In the genomic region with DNA sequence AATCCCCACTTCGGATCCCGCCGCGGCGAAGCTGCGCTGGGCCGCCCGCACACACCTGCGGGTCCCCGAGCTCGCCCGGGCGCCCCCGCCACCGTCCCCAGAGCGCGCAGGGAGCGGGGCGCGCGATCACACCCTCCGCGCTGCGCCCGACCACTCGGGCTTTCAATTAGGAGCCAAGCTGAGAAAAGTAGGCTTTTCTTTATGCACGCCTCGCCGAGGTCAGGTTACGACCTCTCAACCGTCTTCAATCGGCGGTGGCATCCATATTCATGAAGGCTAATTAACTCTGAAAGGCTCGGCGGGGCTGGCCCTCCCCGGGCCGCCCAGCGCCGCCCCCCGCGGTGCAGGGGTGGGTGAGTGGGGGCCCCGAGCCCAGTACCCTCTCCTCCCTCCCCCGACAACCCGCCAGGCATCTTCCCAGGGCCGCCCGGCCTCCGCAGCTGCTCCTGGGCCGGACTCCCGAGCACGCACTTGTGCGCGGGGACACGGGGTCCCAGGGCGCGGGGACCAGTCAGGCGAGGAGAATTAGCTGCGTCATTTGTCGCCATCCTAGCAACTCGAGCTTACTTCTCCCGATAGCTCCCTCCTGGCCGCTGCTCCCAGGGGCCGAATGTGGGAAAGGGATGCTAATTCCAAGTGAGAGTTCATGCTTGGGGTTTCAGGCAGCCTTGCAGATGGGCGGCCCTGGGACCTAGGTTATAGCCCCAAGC, we compare ENCODE assay signal across 8 cellular contexts.
A peak's percentile ranks its signal among the peaks of the same experiment; 100 is the strongest.
DNase-seq lines count a peak whose midpoint lies in the region; ATAC-seq and TF ChIP-seq lines count a peak whose summit lies in the region.

No MANE protein-coding gene starts in this region.

- peak; percentile 36 to 77 for TF ChIP-seq EP300 in tibial nerve (IDR thresholded peaks at IDR 0.05)

- peak overlapping the region; percentile 75 for H3K4me3 Mint-ChIP-seq in activated T-helper 2 cell treated with anti-CD3 and anti-CD28 coated beads, Interferon-gamma antibody, Interleukin-2, Interleukin-4, amounts not matched to agents 10 μg/mL and 5 μg/mL and 100 μg/mL, durations not matched to agents 14 hours and 24 hours and 36 hours (ENCODE audit: low read depth)
- H3K4me3 Mint-ChIP-seq in naive thymus-derived CD8-positive, alpha-beta T cell, result peak overlapping the region; percentile 73 to 92 (median 85)

- no peak for DNase-seq in activated CD4-positive, CD25-positive, alpha-beta regulatory T cell (lab: John Stamatoyannopoulos, UW)
- DNase-seq in NCI-H2227 treated with DMSO at 0.1 percent for 48 hours (lab: John Stamatoyannopoulos, UW), result peak; percentile 64
- DNase-seq in activated T-helper 2 cell treated with anti-CD3 and anti-CD28 coated beads, Interferon-gamma antibody, Interleukin-2, Interleukin-4, amounts not matched to agents 10 μg/mL and 5 μg/mL and 100 μg/mL, durations not matched to agents 14 hours and 24 hours and 36 hours (ENCODE audit: low spot score), result no peak
- DNase-seq in foreskin melanocyte, result peak; percentile 53
- peak; percentile 3 to 65 (median 36) for DNase-seq in naive thymus-derived CD8-positive, alpha-beta T cell
- peak; percentile 60 to 66 for DNase-seq in tibial nerve (ENCODE audit: low spot score in 2 of 2)

- peaks cover 0 to 41% (median 9%) of the 10 kb centered on the region in 4 donors for H3K4me1 ChIP-seq in tibial nerve

- H3K4me1 Mint-ChIP-seq in activated T-helper 2 cell treated with anti-CD3 and anti-CD28 coated beads, Interferon-gamma antibody, Interleukin-2, Interleukin-4, amounts not matched to agents 10 μg/mL and 5 μg/mL and 100 μg/mL, durations not matched to agents 14 hours and 24 hours and 36 hours (ENCODE audit: low read depth), result peaks cover 35% of the 10 kb centered on the region
- peaks cover 13 to 26% (median 21%) of the 10 kb centered on the region in 4 donors for H3K4me1 Mint-ChIP-seq in naive thymus-derived CD8-positive, alpha-beta T cell

- H3K27ac Mint-ChIP-seq in activated T-helper 2 cell treated with anti-CD3 and anti-CD28 coated beads, Interferon-gamma antibody, Interleukin-2, Interleukin-4, amounts not matched to agents 10 μg/mL and 5 μg/mL and 100 μg/mL, durations not matched to agents 14 hours and 24 hours and 36 hours, result peak overlapping the region; percentile 66
- peak overlapping the region; percentile 7 to 95 (median 83) for H3K27ac Mint-ChIP-seq in naive thymus-derived CD8-positive, alpha-beta T cell

- peak; percentile 5 to 22 for ATAC-seq in activated CD4-positive, CD25-positive, alpha-beta regulatory T cell treated with anti-CD3 and anti-CD28 coated beads, Interleukin-2, amount 50 U/mL, for 24 hours
- ATAC-seq in naive thymus-derived CD8-positive, alpha-beta T cell, result peak; percentile 38 to 57
- no peak for ATAC-seq in HG03457 (IDR thresholded peaks at IDR 0.05; ENCODE audit: unreplicated experiment)

- intact Hi-C loops in activated T-helper 2 cell treated with anti-CD3 and anti-CD28 coated beads, Interferon-gamma antibody, Interleukin-2, Interleukin-4, amounts not matched to agents 10 μg/mL and 5 μg/mL and 100 μg/mL, durations not matched to agents 14 hours and 24 hours and 36 hours (cut with micrococcal nuclease), result loop anchor here (1.0 to 10.0 kb wide), 9 partner anchors 58 to 1023 kb away; a partner anchor contains a TSS

- no peaks in the 10 kb centered on the region for H3K27me3 ChIP-seq in tibial nerve

- POLR2A ChIA-PET in naive thymus-derived CD8-positive, alpha-beta T cell (lab: Charles Lee), result interaction anchor here (0.7 to 2.9 kb wide), 22 partner anchors 9 to 1346 kb away, joined by 3 to 42 read pairs (median 6); a partner anchor contains a TSS

- peak overlapping the region; percentile 60 to 71 (median 66) for H3K4me3 ChIP-seq in tibial nerve

- H3K27me3 Mint-ChIP-seq in activated T-helper 2 cell treated with anti-CD3 and anti-CD28 coated beads, Interferon-gamma antibody, Interleukin-2, Interleukin-4, amounts not matched to agents 10 μg/mL and 5 μg/mL and 100 μg/mL, durations not matched to agents 14 hours and 24 hours and 36 hours (ENCODE audit: low read depth), result peaks cover 2% of the 10 kb centered on the region
- no peaks in the 10 kb centered on the region for H3K27me3 Mint-ChIP-seq in naive thymus-derived CD8-positive, alpha-beta T cell

- no peaks in the 10 kb centered on the region for H3K9me3 Mint-ChIP-seq in activated T-helper 2 cell treated with anti-CD3 and anti-CD28 coated beads, Interferon-gamma antibody, Interleukin-2, Interleukin-4, amounts not matched to agents 10 μg/mL and 5 μg/mL and 100 μg/mL, durations not matched to agents 14 hours and 24 hours and 36 hours
- no peaks in the 10 kb centered on the region for H3K9me3 Mint-ChIP-seq in naive thymus-derived CD8-positive, alpha-beta T cell

- peak in 1 of 2 donors; percentile 42 for TF ChIP-seq POLR2A in tibial nerve (IDR thresholded peaks at IDR 0.05)

- H3K36me3 ChIP-seq in tibial nerve, result no peaks in the 10 kb centered on the region

- H3K27ac ChIP-seq in tibial nerve, result peak overlapping the region; percentile 87 to 98 (median 92)

- 2 to 4% methylated on average over 38 to 55 of the region's 63 CpGs for WGBS in tibial nerve, 2 donors

- peak in 2 of 5 experiments; percentile 6 to 20 for TF ChIP-seq CTCF in tibial nerve (IDR thresholded peaks at IDR 0.05)

- no peaks in the 10 kb centered on the region for H3K36me3 Mint-ChIP-seq in activated T-helper 2 cell treated with anti-CD3 and anti-CD28 coated beads, Interferon-gamma antibody, Interleukin-2, Interleukin-4, amounts not matched to agents 10 μg/mL and 5 μg/mL and 100 μg/mL, durations not matched to agents 14 hours and 24 hours and 36 hours (ENCODE audit: low read depth)
- no peaks in the 10 kb centered on the region for H3K36me3 Mint-ChIP-seq in naive thymus-derived CD8-positive, alpha-beta T cell

- no peaks in the 10 kb centered on the region for H3K9me3 ChIP-seq in tibial nerve

Comparison
In these comparisons a context has a peak if more than half of its experiments do, and no peak if none do; other contexts are left out.
1. DNase-seq: peak in NCI-H2227 treated with DMSO at 0.1 percent for 48 hours (single experiment), foreskin melanocyte (single experiment), naive thymus-derived CD8-positive, alpha-beta T cell (10 of 10) and tibial nerve (2 of 2); none in activated CD4-positive, CD25-positive, alpha-beta regulatory T cell (0 of 4) and activated T-helper 2 cell treated with anti-CD3 and anti-CD28 coated beads, Interferon-gamma antibody, Interleukin-2, Interleukin-4, amounts not matched to agents 10 μg/mL and 5 μg/mL and 100 μg/mL, durations not matched to agents 14 hours and 24 hours and 36 hours (single experiment).